8 cellular contexts compared by ENCODE assay signal in genomic region chr6:127119361-127120108, GRCh38. TPM values are rescaled to one million over a fixed set of nuclear protein-coding genes. Genes with fewer than 3 reads are reported as not detected.
DNase-seq lines count a peak whose midpoint lies in the region; ATAC-seq and TF ChIP-seq lines count a peak whose summit lies in the region.

No MANE protein-coding gene starts in this region.

- CTCF ChIA-PET in AG04450 (lab: Charles Lee): no interaction called here

- ATAC-seq in GM18867 (IDR thresholded peaks at IDR 0.05; ENCODE audit: unreplicated experiment) (peak; percentile 42), HG03280 (IDR thresholded peaks at IDR 0.05; ENCODE audit: unreplicated experiment) (peak; percentile 40), left ventricle myocardium superior (peak; percentile 39), GM21367 (IDR thresholded peaks at IDR 0.05; ENCODE audit: unreplicated experiment) (no peak), GM21825 (IDR thresholded peaks at IDR 0.05; ENCODE audit: unreplicated experiment) (no peak)

- intact Hi-C loops in left ventricle myocardium superior (cut with micrococcal nuclease): no loop called here

- H3K4me2 ChIP-seq in skeletal muscle satellite cell (ENCODE audit: low read length): peak overlapping the region; percentile 97

- DNase-seq in AG04450 (ENCODE audit: low read depth, low spot score) (no peak), left ventricle myocardium superior (peak; percentile 27)
- peak; percentile 27 to 45 for DNase-seq in activated T-cell treated with anti-CD3 and anti-CD28 coated beads, Interleukin-2, amount 50 U/mL, for 48 hours

- no peak for TF ChIP-seq CTCF in AG04450 (IDR thresholded peaks at IDR 0.05; ENCODE audit: low read depth, low read length)

- H3K9me3 ChIP-seq in AG04450 (ENCODE audit: control insufficient read depth, insufficient read depth, low read length) (peaks cover 2% of the 10 kb centered on the region; the same call in 1 of the 2 replicates), skeletal muscle satellite cell (replicated peaks; ENCODE audit: low read length) (no peaks in the 10 kb centered on the region)

- no peaks in the 10 kb centered on the region for H3K36me3 ChIP-seq in skeletal muscle satellite cell (ENCODE audit: insufficient read depth, low read length)

- peaks cover 43% of the 10 kb centered on the region for H3K27me3 ChIP-seq in AG04450 (ENCODE audit: control insufficient read depth, insufficient read depth, low read length)
- H3K27me3 ChIP-seq in skeletal muscle satellite cell (ENCODE audit: control insufficient read depth, insufficient read depth, low read length): peaks cover 47% of the 10 kb centered on the region

- peak overlapping the region; percentile 52 for H3K4me3 ChIP-seq in AG04450 (ENCODE audit: low read depth, low read length)
- H3K4me3 ChIP-seq in skeletal muscle satellite cell (ENCODE audit: low read length): peak overlapping the region; percentile 73

- no peak overlapping the region for H3K27ac ChIP-seq in AG04450 (ENCODE audit: low read depth, low read length)

- POLR2A ChIA-PET in AG04450 (lab: Yijun Ruan, JAX): no interaction called here

- peaks cover 23% of the 10 kb centered on the region for H3K4me1 ChIP-seq in skeletal muscle satellite cell (ENCODE audit: control insufficient read depth, insufficient read depth, low read length)

- peak overlapping the region; percentile 21 for H3K9ac ChIP-seq in skeletal muscle satellite cell (ENCODE audit: low read depth, low read length)

RNA-seq across cellular contexts. Expression of gene RSPO3, which starts 1.1 kb away (rescaled TPM):
- polyA plus RNA-seq in AG04450 (2011; rRNA removed): not detected in 2 replicates
- polyA minus RNA-seq in AG04450 (2011; rRNA and poly(A)+ RNA removed): not detected in 2 replicates
- 0.57 TPM for total RNA-seq in left ventricle myocardium superior
- under 0.01 and 0.22 TPM in 2 replicates for total RNA-seq in skeletal muscle satellite cell (2012; rRNA removed)

Comparison
In these comparisons a context has a peak if more than half of its experiments do, and no peak if none do; other contexts are left out.
1. ATAC-seq: peak in GM18867 (single experiment), HG03280 (single experiment) and left ventricle myocardium superior (single experiment); none in GM21367 (single experiment) and GM21825 (single experiment).